Comparison of ENCODE assay signal across 19 cellular contexts in the genomic region with DNA sequence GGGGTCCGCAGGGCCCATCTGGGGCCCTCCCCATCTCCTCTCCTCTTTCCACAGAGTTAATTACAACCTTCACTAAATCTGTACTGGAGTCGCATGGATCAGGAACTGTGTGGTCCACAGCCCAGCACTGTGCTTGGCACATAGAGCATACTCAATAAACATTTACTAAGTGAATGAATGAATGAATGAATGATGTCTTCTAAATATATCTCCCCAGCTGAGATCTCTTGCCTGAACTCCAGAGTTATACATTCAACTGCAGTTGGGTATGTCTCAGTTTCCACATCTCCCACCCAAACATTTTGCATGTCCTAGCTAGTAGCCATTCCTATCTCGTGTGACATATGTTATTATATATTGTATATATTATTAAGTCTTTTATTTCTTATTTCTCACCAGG. TPM values are rescaled to one million over a fixed set of nuclear protein-coding genes. Genes with fewer than 3 reads are reported as not detected.
"Had no signal": no experiment of that assay in that cellular context is flagged by ENCODE, and none has a peak within 500 bp of the region (broad histone marks: within the 10 kb centered on the region; RNA-seq: fewer than 3 reads in every experiment).

No MANE protein-coding gene starts in this region.

- H3K9me3 Mint-ChIP-seq: effector memory CD8-positive, alpha-beta T cell had no signal

- H3K27me3 Mint-ChIP-seq: effector memory CD8-positive, alpha-beta T cell; naive thymus-derived CD8-positive, alpha-beta T cell; stimulated activated naive B cell treated with anti-CD40 and anti-IgM and Interleukin-4, amounts not matched to agents 10 μg/mL and 1 μg/mL and 100 μg/mL, for 72 hours had no signal

- H3K4me3 Mint-ChIP-seq: effector memory CD8-positive, alpha-beta T cell; naive thymus-derived CD8-positive, alpha-beta T cell; stimulated activated naive B cell treated with anti-CD40 and anti-IgM and Interleukin-4, amounts not matched to agents 10 μg/mL and 1 μg/mL and 100 μg/mL, for 72 hours had no signal

- H3K36me3 Mint-ChIP-seq: naive thymus-derived CD8-positive, alpha-beta T cell had no signal

- H3K4me3 ChIP-seq: hepatocyte, lung, psoas muscle, right lobe of liver, spleen, stomach, tibial artery, upper lobe of left lung, uterus had no signal

- H3K27ac ChIP-seq: hepatocyte, psoas muscle, right lobe of liver, stomach, tibial artery, uterus had no signal

- ATAC-seq: effector memory CD8-positive, alpha-beta T cell; left colon; psoas muscle had no signal

- H3K27me3 ChIP-seq: hepatocyte, neutrophil, right lobe of liver, spleen, stomach, tibial artery, upper lobe of left lung, uterus had no signal

- H3K79me2 ChIP-seq: hepatocyte had no signal

- DNase-seq: effector memory CD8-positive, alpha-beta T cell; foreskin melanocyte; left colon; left ventricle myocardium superior; mesenchymal stem cell; psoas muscle; retina; right lobe of liver; stimulated activated naive B cell treated with anti-CD40 and anti-IgM and Interleukin-4, amounts not matched to agents 10 μg/mL and 1 μg/mL and 100 μg/mL, for 72 hours; stomach; upper lobe of left lung; uterus had no signal

- H3K4me2 ChIP-seq: hepatocyte had no signal

- H3K4me1 ChIP-seq: psoas muscle, right lobe of liver, uterus had no signal

- H3K27ac Mint-ChIP-seq: effector memory CD8-positive, alpha-beta T cell; naive thymus-derived CD8-positive, alpha-beta T cell; stimulated activated naive B cell treated with anti-CD40 and anti-IgM and Interleukin-4, amounts not matched to agents 10 μg/mL and 1 μg/mL and 100 μg/mL, for 72 hours had no signal

- H2AFZ ChIP-seq: hepatocyte had no signal

- H3K9me3 ChIP-seq: neutrophil, psoas muscle, right lobe of liver, stomach, tibial artery, upper lobe of left lung, uterus had no signal

- H3K36me3 ChIP-seq: neutrophil, right lobe of liver, spleen, stomach, tibial artery, upper lobe of left lung, uterus had no signal

RNA-seq across cellular contexts. Expression of gene IL21R, which starts 28.7 kb away (rescaled TPM):
- polyA plus RNA-seq: hepatocyte, neural cell had no signal
